44 cellular contexts compared by ENCODE assay signal in the genomic region with DNA sequence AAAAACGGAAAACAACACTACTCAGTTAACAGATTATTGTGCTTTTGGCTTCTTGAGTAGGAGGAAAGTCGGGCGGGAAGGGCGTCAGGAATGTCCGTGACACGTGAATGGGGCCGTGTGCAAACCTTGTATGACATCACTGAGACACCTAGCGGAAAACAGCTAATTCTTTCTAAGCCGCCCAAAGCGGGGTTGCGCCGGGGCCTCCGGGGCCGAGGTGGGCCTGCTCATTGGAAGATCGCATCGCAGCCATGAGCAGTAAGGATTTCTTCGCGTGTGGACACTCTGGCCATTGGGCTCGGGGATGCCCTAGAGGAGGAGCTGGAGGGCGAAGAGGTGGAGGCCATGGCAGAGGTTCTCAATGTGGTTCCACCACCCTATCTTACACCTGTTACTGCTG. TPM values are rescaled to one million over a fixed set of nuclear protein-coding genes. Genes with fewer than 3 reads are reported as not detected.
"Had no signal": no experiment of that assay in that cellular context is flagged by ENCODE, and none has a peak within 500 bp of the region (broad histone marks: within the 10 kb centered on the region; RNA-seq: fewer than 3 reads in every experiment).

A gene (plus strand): TSS at position 165 of the 400 bp plus-strand sequence. CDS start 87 bp downstream, at position 252.

- H3K27ac Mint-ChIP-seq: activated naive CD4-positive, alpha-beta T cell treated with anti-CD3 and anti-CD28 coated beads for 36 hours; activated naive CD4-positive, alpha-beta T cell treated with anti-CD3 and anti-CD28 coated beads, Interleukin-2, amount 10 ng/mL, durations not matched to agents 7 days and 5 days; activated naive CD4-positive, alpha-beta T cell treated with anti-CD3 and anti-CD28 coated beads, Interleukin-2, amount 50 U/mL, for 24 hours; activated naive CD4-positive, alpha-beta T cell treated with anti-CD3 and anti-CD28 coated beads, Interleukin-2, amount 50 U/mL, for 72 hours; activated naive CD8-positive, alpha-beta T cell; activated naive CD8-positive, alpha-beta T cell treated with anti-CD3 and anti-CD28 coated beads for 36 hours; activated naive CD8-positive, alpha-beta T cell treated with anti-CD3 and anti-CD28 coated beads, Interleukin-2, amount 10 ng/mL, durations not matched to agents 7 days and 5 days; activated naive CD8-positive, alpha-beta T cell treated with anti-CD3 and anti-CD28 coated beads, Interleukin-2, amount 50 U/mL, for 24 hours; activated T-cell treated with anti-CD3 and anti-CD28 coated beads, Interleukin-2, amount 50 U/mL, for 24 hours; activated T-cell treated with anti-CD3 and anti-CD28 coated beads, Interleukin-2, amount 50 U/mL, for 72 hours; activated T-helper 1 cell treated with anti-CD3 and anti-CD28 coated beads, Interleukin-12 subunit alpha, Interleukin-12 subunit beta, Interleukin-2, Interleukin-4 antibody, amounts not matched to agents 30 ng/mL and 10 ng/mL and 1 ng/mL, durations not matched to agents 14 hours and 24 hours and 36 hours; activated T-helper 17 cell treated with anti-CD3 and anti-CD28 coated beads, Interleukin-2, amount 50 U/mL, for 72 hours; activated T-helper 2 cell treated with anti-CD3 and anti-CD28 coated beads, Interferon-gamma antibody, Interleukin-2, Interleukin-4, amounts not matched to agents 10 μg/mL and 5 μg/mL and 100 μg/mL, durations not matched to agents 14 hours and 24 hours and 36 hours; brain had no signal

- H3K36me3 Mint-ChIP-seq: activated naive CD4-positive, alpha-beta T cell treated with anti-CD3 and anti-CD28 coated beads, Interleukin-2, amount 10 ng/mL, durations not matched to agents 7 days and 5 days; activated naive CD4-positive, alpha-beta T cell treated with anti-CD3 and anti-CD28 coated beads, Interleukin-2, amount 50 U/mL, for 24 hours; activated naive CD4-positive, alpha-beta T cell treated with anti-CD3 and anti-CD28 coated beads, Interleukin-2, amount 50 U/mL, for 72 hours; activated naive CD8-positive, alpha-beta T cell; activated naive CD8-positive, alpha-beta T cell treated with anti-CD3 and anti-CD28 coated beads for 36 hours; activated naive CD8-positive, alpha-beta T cell treated with anti-CD3 and anti-CD28 coated beads, Interleukin-2, amount 10 ng/mL, durations not matched to agents 7 days and 5 days; brain had no signal

- H3K4me3 Mint-ChIP-seq: activated naive CD4-positive, alpha-beta T cell treated with anti-CD3 and anti-CD28 coated beads for 36 hours; activated naive CD4-positive, alpha-beta T cell treated with anti-CD3 and anti-CD28 coated beads, Interleukin-2, amount 10 ng/mL, durations not matched to agents 7 days and 5 days; activated naive CD4-positive, alpha-beta T cell treated with anti-CD3 and anti-CD28 coated beads, Interleukin-2, amount 50 U/mL, for 24 hours; activated naive CD8-positive, alpha-beta T cell; activated naive CD8-positive, alpha-beta T cell treated with anti-CD3 and anti-CD28 coated beads for 36 hours; activated naive CD8-positive, alpha-beta T cell treated with anti-CD3 and anti-CD28 coated beads, Interleukin-2, amount 10 ng/mL, durations not matched to agents 7 days and 5 days; activated naive CD8-positive, alpha-beta T cell treated with anti-CD3 and anti-CD28 coated beads, Interleukin-2, amount 50 U/mL, for 24 hours; activated T-cell treated with anti-CD3 and anti-CD28 coated beads, Interleukin-2, amount 50 U/mL, for 24 hours; activated T-cell treated with anti-CD3 and anti-CD28 coated beads, Interleukin-2, amount 50 U/mL, for 4 hours; activated T-cell treated with anti-CD3 and anti-CD28 coated beads, Interleukin-2, amount 50 U/mL, for 72 hours; activated T-helper 1 cell treated with anti-CD3 and anti-CD28 coated beads, Interleukin-12 subunit alpha, Interleukin-12 subunit beta, Interleukin-2, Interleukin-4 antibody, amounts not matched to agents 30 ng/mL and 10 ng/mL and 1 ng/mL, durations not matched to agents 14 hours and 24 hours and 36 hours; activated T-helper 17 cell treated with anti-CD3 and anti-CD28 coated beads, Interleukin-2, amount 50 U/mL, for 72 hours; brain; central memory CD8-positive, alpha-beta T cell had no signal

- H3K4me3 ChIP-seq: adrenal gland, ascending aorta, body of pancreas, breast epithelium, cardiac muscle cell had no signal

- H3K27ac ChIP-seq: adrenal gland, ascending aorta, body of pancreas, brain microvascular endothelial cell, breast epithelium, cardiac muscle cell had no signal

- H3K36me3 ChIP-seq: adrenal gland, ascending aorta, brain microvascular endothelial cell, breast epithelium, cardiac muscle cell had no signal

- H3K9me3 Mint-ChIP-seq: activated naive CD4-positive, alpha-beta T cell treated with anti-CD3 and anti-CD28 coated beads for 36 hours; activated naive CD4-positive, alpha-beta T cell treated with anti-CD3 and anti-CD28 coated beads, Interleukin-2, amount 10 ng/mL, durations not matched to agents 7 days and 5 days; activated naive CD4-positive, alpha-beta T cell treated with anti-CD3 and anti-CD28 coated beads, Interleukin-2, amount 50 U/mL, for 24 hours; activated naive CD4-positive, alpha-beta T cell treated with anti-CD3 and anti-CD28 coated beads, Interleukin-2, amount 50 U/mL, for 72 hours; activated naive CD8-positive, alpha-beta T cell treated with anti-CD3 and anti-CD28 coated beads for 36 hours; activated naive CD8-positive, alpha-beta T cell treated with anti-CD3 and anti-CD28 coated beads, Interleukin-2, amount 10 ng/mL, durations not matched to agents 7 days and 5 days; activated naive CD8-positive, alpha-beta T cell treated with anti-CD3 and anti-CD28 coated beads, Interleukin-2, amount 50 U/mL, for 24 hours; activated T-cell treated with anti-CD3 and anti-CD28 coated beads, Interleukin-2, amount 50 U/mL, for 24 hours; activated T-cell treated with anti-CD3 and anti-CD28 coated beads, Interleukin-2, amount 50 U/mL, for 4 hours; activated T-cell treated with anti-CD3 and anti-CD28 coated beads, Interleukin-2, amount 50 U/mL, for 72 hours; activated T-helper 1 cell treated with anti-CD3 and anti-CD28 coated beads, Interleukin-12 subunit alpha, Interleukin-12 subunit beta, Interleukin-2, Interleukin-4 antibody, amounts not matched to agents 30 ng/mL and 10 ng/mL and 1 ng/mL, durations not matched to agents 14 hours and 24 hours and 36 hours; activated T-helper 17 cell treated with anti-CD3 and anti-CD28 coated beads, Interleukin-2, amount 50 U/mL, for 72 hours; activated T-helper 2 cell treated with anti-CD3 and anti-CD28 coated beads, Interferon-gamma antibody, Interleukin-2, Interleukin-4, amounts not matched to agents 10 μg/mL and 5 μg/mL and 100 μg/mL, durations not matched to agents 14 hours and 24 hours and 36 hours; central memory CD8-positive, alpha-beta T cell had no signal

- DNase-seq: activated effector memory CD4-positive, alpha-beta T cell treated with anti-CD3 and anti-CD28 coated beads, Interleukin-2, amount 50 U/mL, for 16 hours; activated effector memory CD4-positive, alpha-beta T cell treated with Interleukin-2 at 50 U/mL for 16 hours; activated gamma-delta T cell; activated gamma-delta T cell treated with Interleukin-2 at 50 U/mL for 16 hours; activated naive CD4-positive, alpha-beta T cell; activated naive CD4-positive, alpha-beta T cell treated with anti-CD3 and anti-CD28 coated beads for 36 hours; activated naive CD4-positive, alpha-beta T cell treated with anti-CD3 and anti-CD28 coated beads, Interleukin-2, amount 10 ng/mL, durations not matched to agents 7 days and 5 days; activated naive CD4-positive, alpha-beta T cell treated with anti-CD3 and anti-CD28 coated beads, Interleukin-2, amount 50 U/mL, for 16 hours; activated naive CD4-positive, alpha-beta T cell treated with Interleukin-2 at 50 U/mL for 16 hours; activated naive CD8-positive, alpha-beta T cell treated with anti-CD3 and anti-CD28 coated beads for 36 hours; activated naive CD8-positive, alpha-beta T cell treated with anti-CD3 and anti-CD28 coated beads, Interleukin-2, amount 10 ng/mL, durations not matched to agents 7 days and 5 days; activated naive CD8-positive, alpha-beta T cell treated with anti-CD3 and anti-CD28 coated beads, Interleukin-2, amount 50 U/mL, for 24 hours; activated T-cell treated with anti-CD3 and anti-CD28 coated beads, Interleukin-2, amount 50 U/mL, for 1 hour; activated T-cell treated with anti-CD3 and anti-CD28 coated beads, Interleukin-2, amount 50 U/mL, for 24 hours; activated T-cell treated with anti-CD3 and anti-CD28 coated beads, Interleukin-2, amount 50 U/mL, for 4 hours; activated T-cell treated with anti-CD3 and anti-CD28 coated beads, Interleukin-2, amount 50 U/mL, for 48 hours; activated T-cell treated with anti-CD3 and anti-CD28 coated beads, Interleukin-2, amount 50 U/mL, for 72 hours; adrenal gland; amniotic stem cell; amygdala; anterior cingulate cortex; aorta; body of pancreas; brain microvascular endothelial cell; caudate nucleus; central memory CD4-positive, alpha-beta T cell; cerebellar nuclear complex had no signal

- H3K4me1 ChIP-seq: adrenal gland, ascending aorta, body of pancreas, breast epithelium had no signal

- H3K27me3 Mint-ChIP-seq: activated naive CD4-positive, alpha-beta T cell treated with anti-CD3 and anti-CD28 coated beads, Interleukin-2, amount 10 ng/mL, durations not matched to agents 7 days and 5 days; activated naive CD4-positive, alpha-beta T cell treated with anti-CD3 and anti-CD28 coated beads, Interleukin-2, amount 50 U/mL, for 24 hours; activated naive CD8-positive, alpha-beta T cell; activated naive CD8-positive, alpha-beta T cell treated with anti-CD3 and anti-CD28 coated beads for 36 hours; activated naive CD8-positive, alpha-beta T cell treated with anti-CD3 and anti-CD28 coated beads, Interleukin-2, amount 50 U/mL, for 24 hours; activated T-helper 17 cell treated with anti-CD3 and anti-CD28 coated beads, Interleukin-2, amount 50 U/mL, for 72 hours; central memory CD8-positive, alpha-beta T cell had no signal

- ATAC-seq: activated naive CD4-positive, alpha-beta T cell treated with anti-CD3 and anti-CD28 coated beads, Interleukin-2, amount 50 U/mL, for 72 hours; activated naive CD8-positive, alpha-beta T cell treated with anti-CD3 and anti-CD28 coated beads, Interleukin-2, amount 50 U/mL, for 24 hours; activated T-cell treated with anti-CD3 and anti-CD28 coated beads, Interleukin-2, amount 50 U/mL, for 4 hours; activated T-cell treated with anti-CD3 and anti-CD28 coated beads, Interleukin-2, amount 50 U/mL, for 72 hours; activated T-helper 17 cell treated with anti-CD3 and anti-CD28 coated beads, Interleukin-2, amount 50 U/mL, for 72 hours; body of pancreas had no signal

- H3K4me1 Mint-ChIP-seq: activated naive CD4-positive, alpha-beta T cell treated with anti-CD3 and anti-CD28 coated beads, Interleukin-2, amount 10 ng/mL, durations not matched to agents 7 days and 5 days; activated naive CD4-positive, alpha-beta T cell treated with anti-CD3 and anti-CD28 coated beads, Interleukin-2, amount 50 U/mL, for 24 hours; activated naive CD8-positive, alpha-beta T cell treated with anti-CD3 and anti-CD28 coated beads for 36 hours; activated naive CD8-positive, alpha-beta T cell treated with anti-CD3 and anti-CD28 coated beads, Interleukin-2, amount 10 ng/mL, durations not matched to agents 7 days and 5 days; activated naive CD8-positive, alpha-beta T cell treated with anti-CD3 and anti-CD28 coated beads, Interleukin-2, amount 50 U/mL, for 24 hours; activated T-helper 17 cell treated with anti-CD3 and anti-CD28 coated beads, Interleukin-2, amount 50 U/mL, for 72 hours; brain; central memory CD8-positive, alpha-beta T cell had no signal

- H3K27me3 ChIP-seq: adrenal gland, ascending aorta, body of pancreas, brain microvascular endothelial cell, breast epithelium, cardiac muscle cell had no signal

- H3K9me3 ChIP-seq: adrenal gland, ascending aorta, body of pancreas, breast epithelium had no signal

RNA-seq across cellular contexts. Expression of the gene that starts here (rescaled TPM):
- total RNA-seq: activated naive CD4-positive, alpha-beta T cell treated with anti-CD3 and anti-CD28 coated beads for 36 hours; activated naive CD4-positive, alpha-beta T cell treated with anti-CD3 and anti-CD28 coated beads, Interleukin-2, amount 50 U/mL, for 72 hours; activated naive CD8-positive, alpha-beta T cell treated with anti-CD3 and anti-CD28 coated beads for 36 hours; activated naive CD8-positive, alpha-beta T cell treated with anti-CD3 and anti-CD28 coated beads, Interleukin-2, amount 10 ng/mL, durations not matched to agents 7 days and 5 days; activated T-cell treated with anti-CD3 and anti-CD28 coated beads, Interleukin-2, amount 50 U/mL, for 4 hours; activated T-cell treated with anti-CD3 and anti-CD28 coated beads, Interleukin-2, amount 50 U/mL, for 72 hours; activated T-helper 1 cell treated with anti-CD3 and anti-CD28 coated beads, Interleukin-12 subunit alpha, Interleukin-12 subunit beta, Interleukin-2, Interleukin-4 antibody, amounts not matched to agents 30 ng/mL and 10 ng/mL and 1 ng/mL, durations not matched to agents 14 hours and 24 hours and 36 hours; activated T-helper 17 cell treated with anti-CD3 and anti-CD28 coated beads, Interleukin-2, amount 50 U/mL, for 72 hours; activated T-helper 2 cell treated with anti-CD3 and anti-CD28 coated beads, Interferon-gamma antibody, Interleukin-2, Interleukin-4, amounts not matched to agents 10 μg/mL and 5 μg/mL and 100 μg/mL, durations not matched to agents 14 hours and 24 hours and 36 hours; adrenal gland; aorta; ascending aorta; astrocyte; body of pancreas; breast epithelium; bronchial epithelial cell; cardiac muscle cell; cardiac septum; cerebellum; chondrocyte had no signal
- polyA plus RNA-seq: adipose tissue, adrenal gland, aorta, cardiac muscle cell had no signal
